In the genomic region with DNA sequence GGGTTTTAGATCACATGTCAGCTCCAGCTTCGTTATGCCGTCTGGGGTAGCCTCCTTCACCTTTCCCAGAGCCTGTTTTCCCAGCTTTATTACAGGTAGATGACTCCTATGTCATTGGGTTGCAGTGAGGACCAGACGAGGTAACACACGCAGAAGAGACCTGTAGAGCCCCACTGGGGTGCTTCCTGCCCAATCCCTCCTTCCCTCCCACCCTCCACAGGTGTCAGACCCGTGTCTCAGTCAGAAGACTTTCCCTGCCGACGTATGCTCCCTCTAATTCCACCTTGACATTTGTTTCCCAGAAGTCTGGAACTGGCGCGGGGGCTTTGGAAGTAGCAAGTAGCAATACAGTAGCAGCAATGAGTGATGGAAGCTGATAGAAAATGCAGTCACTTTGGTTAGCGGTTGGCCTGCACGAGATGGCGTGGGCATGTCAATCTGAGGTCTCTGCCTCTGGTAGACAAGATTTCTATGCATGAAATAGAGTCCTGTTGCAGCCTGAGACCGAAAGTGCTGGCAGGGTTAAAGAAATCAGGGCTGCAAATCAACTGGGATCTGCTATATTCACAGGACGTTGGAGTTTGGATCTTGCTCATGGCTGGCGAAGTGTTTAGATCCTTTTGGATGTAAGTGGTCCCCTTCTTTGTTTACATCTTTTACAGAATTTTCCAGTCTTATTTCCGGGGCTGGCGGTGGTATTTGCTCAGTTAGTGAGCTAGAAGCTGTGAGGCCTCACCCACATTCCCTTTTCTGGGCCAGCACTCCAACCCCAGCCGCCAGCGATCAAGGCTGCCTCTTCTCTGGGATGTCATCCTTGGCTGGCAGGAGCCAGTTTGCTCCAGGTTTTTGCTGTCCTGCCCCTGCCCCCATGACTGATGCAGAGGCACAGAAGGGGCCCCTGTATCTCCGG, we compare ENCODE assay signal across 13 cellular contexts.
DNase-seq lines count a peak whose midpoint lies in the region; ATAC-seq and TF ChIP-seq lines count a peak whose summit lies in the region.
"Had no signal": no experiment of that assay in that cellular context is flagged by ENCODE, and none has a peak within 500 bp of the region (broad histone marks: within the 10 kb centered on the region; RNA-seq: fewer than 3 reads in every experiment).

No MANE protein-coding gene starts in this region.

- no peak overlapping the region for H3K4me3 Mint-ChIP-seq in endodermal cell

- TF ChIP-seq CTCF in IMR-90 (conservative IDR thresholded peaks at IDR 0.05; ENCODE audit: low read depth, low read length), result no peak
- no peak for TF ChIP-seq CTCF in endodermal cell (conservative IDR thresholded peaks at IDR 0.05)

- H2AK5ac ChIP-seq in IMR-90 (ENCODE audit: low read depth, low read length) (no peak overlapping the region), neuronal stem cell (ENCODE audit: low read depth, low read length) (no peak overlapping the region)

- H4K5ac ChIP-seq in IMR-90 (ENCODE audit: low read depth, low read length), result no peak overlapping the region

- H3K79me1 ChIP-seq in IMR-90 (ENCODE audit: low read depth in 1 of 2, low read length in 2 of 2), result no peaks in the 10 kb centered on the region
- H3K79me1 ChIP-seq in neuronal stem cell (ENCODE audit: low read depth, low read length), result no peaks in the 10 kb centered on the region

- no peak overlapping the region for H3K4me2 ChIP-seq in IMR-90 (ENCODE audit: low read depth, low read length)
- no peak overlapping the region for H3K4me2 ChIP-seq in neuronal stem cell (ENCODE audit: insufficient read depth, low read length, poor library complexity, severe bottlenecking)
- H3K4me2 ChIP-seq: BLaER1 had no signal

- H2BK15ac ChIP-seq in IMR-90 (ENCODE audit: low read depth, low read length) (no peak overlapping the region), neuronal stem cell (ENCODE audit: low read length) (no peak overlapping the region)

- H3K27me3 Mint-ChIP-seq in endodermal cell (ENCODE audit: insufficient read depth), result no peaks in the 10 kb centered on the region

- no peak overlapping the region for H2BK20ac ChIP-seq in IMR-90 (ENCODE audit: low read depth, low read length)

- no peaks in the 10 kb centered on the region for H3K4me1 Mint-ChIP-seq in endodermal cell

- peak overlapping the region; percentile 16 for H2AK9ac ChIP-seq in IMR-90 (replicated peaks; ENCODE audit: low read depth, low read length, poor library complexity)

- H3K23ac ChIP-seq in IMR-90 (ENCODE audit: low read depth, low read length) (no peak overlapping the region), neuronal stem cell (ENCODE audit: low read depth, low read length, poor library complexity) (no peak overlapping the region)

- peak; percentile 39 for DNase-seq in Right ventricle myocardium inferior (ENCODE audit: missing footprints)
- DNase-seq in left cardiac atrium, result no peak
- DNase-seq in IMR-90, result no peak
- peak; percentile 61 for DNase-seq in endodermal cell
- no peak for DNase-seq in neuronal stem cell (ENCODE audit: low spot score)
- DNase-seq in effector CD8-positive, alpha-beta T cell (lab: John Stamatoyannopoulos, UW), result no peak
- DNase-seq: 8988T; AML-193; Caco-2; CD8-positive, alpha-beta memory T cell had no signal

- H3K27me3 ChIP-seq in IMR-90 (ENCODE audit: control insufficient read depth, insufficient read depth, low read length) (no peaks in the 10 kb centered on the region), endodermal cell (ENCODE audit: control insufficient read depth, insufficient read depth, low read length, poor library complexity, severe bottlenecking) (no peaks in the 10 kb centered on the region), neuronal stem cell (ENCODE audit: control insufficient read depth in 3 of 3, insufficient read depth in 3 of 3, low read depth in 1 of 3, low read length in 3 of 3) (no peaks in the 10 kb centered on the region)
- H3K27me3 ChIP-seq: BLaER1 had no signal

- H4K91ac ChIP-seq in IMR-90 (ENCODE audit: insufficient read depth, low read depth, low read length), result no peak overlapping the region
- H4K91ac ChIP-seq in neuronal stem cell (ENCODE audit: low read depth, low read length, poor library complexity), result no peak overlapping the region

- H2BK12ac ChIP-seq in neuronal stem cell (ENCODE audit: low read length), result no peak overlapping the region

- 77% methylated on average over 4 of the region's 20 CpGs; no CpG with 5 or more reads in 1 of the 2 experiments for WGBS in IMR-90 (ENCODE audit: extremely low coverage in 2 of 2, insufficient read length in 1 of 2), 2 experiments
- WGBS in endodermal cell (ENCODE audit: insufficient coverage in 1 of 2, insufficient read length in 1 of 2), 2 experiments, result 82 to 88% methylated on average over 10 to 20 of the region's 20 CpGs
- WGBS in neuronal stem cell (ENCODE audit: extremely low coverage in 2 of 2, insufficient read length in 2 of 2, insufficient replicate concordance in 1 of 2), 2 donors, result no CpG with 5 or more reads among the region's 20 CpGs

- H3K14ac ChIP-seq in IMR-90 (replicated peaks; ENCODE audit: low read depth, low read length), result no peak overlapping the region
- peak overlapping the region; percentile 76 for H3K14ac ChIP-seq in neuronal stem cell (ENCODE audit: low read length)

- H3K36me3 Mint-ChIP-seq in endodermal cell (ENCODE audit: low read depth), result no peaks in the 10 kb centered on the region
- H3K36me3 Mint-ChIP-seq: CD8-positive, alpha-beta memory T cell had no signal

- TF ChIP-seq RAD21 in IMR-90 (IDR thresholded peaks at IDR 0.05; ENCODE audit: low read length), result no peak

- H3K9ac ChIP-seq in IMR-90 (ENCODE audit: low read depth, low read length) (no peak overlapping the region), endodermal cell (ENCODE audit: extremely low read depth, low read length, poor library complexity, severe bottlenecking) (no peak overlapping the region), neuronal stem cell (ENCODE audit: low read depth, low read length, poor library complexity) (no peak overlapping the region)
- H3K9ac ChIP-seq: BLaER1 had no signal

- H2BK120ac ChIP-seq in IMR-90 (ENCODE audit: low read depth, low read length) (no peak overlapping the region), neuronal stem cell (ENCODE audit: low read depth, low read length) (no peak overlapping the region)

- no peaks in the 10 kb centered on the region for H3K36me3 ChIP-seq in IMR-90 (ENCODE audit: control insufficient read depth, insufficient read depth, low read length)
- H3K36me3 ChIP-seq in endodermal cell (ENCODE audit: control insufficient read depth, insufficient read depth, low read length), result no peaks in the 10 kb centered on the region
- H3K36me3 ChIP-seq in neuronal stem cell (replicated peaks in 1 of 2; ENCODE audit: control insufficient read depth in 2 of 2, insufficient read depth in 2 of 2, low read length in 2 of 2), result no peaks in the 10 kb centered on the region
- H3K36me3 ChIP-seq: BLaER1 had no signal

- H2AFZ ChIP-seq in IMR-90 (replicated peaks; ENCODE audit: low read length, poor library complexity) (no peak overlapping the region), neuronal stem cell (ENCODE audit: low read length) (peak overlapping the region; percentile 58)

- H3K9me1 ChIP-seq in IMR-90 (ENCODE audit: insufficient read depth, low read length), result no peaks in the 10 kb centered on the region

- H3K4ac ChIP-seq in IMR-90 (ENCODE audit: low read depth, low read length) (no peak overlapping the region), neuronal stem cell (ENCODE audit: low read length) (no peak overlapping the region)

- no peak overlapping the region for H3K56ac ChIP-seq in IMR-90 (ENCODE audit: extremely low read depth, insufficient read depth, low read length)

- CTCF ChIA-PET in IMR-90 (lab: Yijun Ruan, JAX), result no interaction called here

- ATAC-seq in Right ventricle myocardium inferior, result no peak
- ATAC-seq in left cardiac atrium, result no peak
- ATAC-seq in IMR-90 (ENCODE audit: low read depth), result no peak
- ATAC-seq in GM21526 (IDR thresholded peaks at IDR 0.05; ENCODE audit: low FRiP score, unreplicated experiment), result no peak
- ATAC-seq: HCT116 had no signal

- H3K18ac ChIP-seq in IMR-90 (ENCODE audit: low read depth, low read length), result no peak overlapping the region
- H3K18ac ChIP-seq in neuronal stem cell (ENCODE audit: low read length), result no peak overlapping the region

- no peak overlapping the region for H3K27ac Mint-ChIP-seq in endodermal cell
- H3K27ac Mint-ChIP-seq: CD8-positive, alpha-beta memory T cell had no signal

- BruUV-seq in IMR-90 (replicated peaks; lab: Mats Ljungman, UMichigan), result no TSS peak

- in situ Hi-C loops in IMR-90 (cut with MboI; ENCODE audit: low sequenced_read_pairs), result no loop called here

- dilution Hi-C loops in IMR-90 (cut with HindIII; ENCODE audit: low sequenced_read_pairs, unreplicated experiment), result no loop called here

- H3K9me3 ChIP-seq in IMR-90 (ENCODE audit: control insufficient read depth, insufficient read depth, low read length) (0 out of 2 replicates have a peak, but pooled peaks cover 2% of the 10 kb centered on the region), endodermal cell (ENCODE audit: control insufficient read depth, low read length) (peaks cover 2% of the 10 kb centered on the region), neuronal stem cell (replicated peaks in 1 of 2; ENCODE audit: control insufficient read depth in 2 of 2, insufficient read depth in 1 of 2, low read depth in 1 of 2, low read length in 2 of 2) (peaks cover 0 to 2% of the 10 kb centered on the region in 2 donors)
- H3K9me3 ChIP-seq: Caco-2 had no signal

- intact Hi-C loops in Right ventricle myocardium inferior (cut with DNase I), result no loop called here
- intact Hi-C loops in left cardiac atrium (cut with DNase I), result no loop called here
- intact Hi-C loops in IMR-90 (cut with micrococcal nuclease), result loop anchor here (2.0 kb wide), 1 partner anchor 69 kb away; no protein-coding TSS in a partner anchor

- no peaks in the 10 kb centered on the region for H3K4me1 ChIP-seq in IMR-90 (ENCODE audit: control insufficient read depth, insufficient read depth, low read length)
- no peaks in the 10 kb centered on the region for H3K4me1 ChIP-seq in endodermal cell (ENCODE audit: control insufficient read depth, insufficient read depth, low read length)
- H3K4me1 ChIP-seq in neuronal stem cell (ENCODE audit: control insufficient read depth in 2 of 2, insufficient read depth in 1 of 2, low read depth in 1 of 2, low read length in 2 of 2), result no peaks in the 10 kb centered on the region
- H3K4me1 ChIP-seq: Caco-2 had no signal

- no peaks in the 10 kb centered on the region for H4K20me1 ChIP-seq in IMR-90 (ENCODE audit: insufficient read depth, low read length)
- H4K20me1 ChIP-seq: BLaER1 had no signal

- no peak overlapping the region for H2BK5ac ChIP-seq in IMR-90 (ENCODE audit: low read depth, low read length, poor library complexity, severe bottlenecking)
- no peak overlapping the region for H2BK5ac ChIP-seq in neuronal stem cell (ENCODE audit: low read length)

- H3K4me3 ChIP-seq in IMR-90 (ENCODE audit: insufficient read depth, low read depth, low read length), result no peak overlapping the region
- H3K4me3 ChIP-seq in endodermal cell (ENCODE audit: low read length), result no peak overlapping the region
- no peak overlapping the region for H3K4me3 ChIP-seq in neuronal stem cell (ENCODE audit: low read length in 2 of 2)
- H3K4me3 ChIP-seq: BLaER1 had no signal

- H3K27ac ChIP-seq in IMR-90 (ENCODE audit: insufficient read depth, low read length) (no peak overlapping the region), endodermal cell (ENCODE audit: low read depth, low read length) (no peak overlapping the region), neuronal stem cell (replicated peaks; ENCODE audit: low read length) (no peak overlapping the region)
- H3K27ac ChIP-seq: BLaER1 had no signal

- no peak overlapping the region for H4K8ac ChIP-seq in IMR-90 (ENCODE audit: low read depth in 2 of 2, low read length in 2 of 2)
- no peak overlapping the region for H4K8ac ChIP-seq in neuronal stem cell (ENCODE audit: low read depth, low read length)

- peaks cover 6% of the 10 kb centered on the region for H3K9me3 Mint-ChIP-seq in endodermal cell

- POLR2A ChIA-PET in IMR-90 (lab: Charles Lee; ENCODE audit: unreplicated experiment), result no interaction called here

- no peak for TF ChIP-seq POLR2A in IMR-90 (IDR thresholded peaks at IDR 0.05; ENCODE audit: low read depth, low read length)

Comparison
In these comparisons a context has a peak if more than half of its experiments do, and no peak if none do; other contexts are left out.
1. DNase-seq: peak in Right ventricle myocardium inferior (single experiment) and endodermal cell (single experiment); none in left cardiac atrium (single experiment), IMR-90 (single experiment), neuronal stem cell (single experiment) and effector CD8-positive, alpha-beta T cell (single experiment).